ENCODE assay signal across 7 cellular contexts in the genomic region with DNA sequence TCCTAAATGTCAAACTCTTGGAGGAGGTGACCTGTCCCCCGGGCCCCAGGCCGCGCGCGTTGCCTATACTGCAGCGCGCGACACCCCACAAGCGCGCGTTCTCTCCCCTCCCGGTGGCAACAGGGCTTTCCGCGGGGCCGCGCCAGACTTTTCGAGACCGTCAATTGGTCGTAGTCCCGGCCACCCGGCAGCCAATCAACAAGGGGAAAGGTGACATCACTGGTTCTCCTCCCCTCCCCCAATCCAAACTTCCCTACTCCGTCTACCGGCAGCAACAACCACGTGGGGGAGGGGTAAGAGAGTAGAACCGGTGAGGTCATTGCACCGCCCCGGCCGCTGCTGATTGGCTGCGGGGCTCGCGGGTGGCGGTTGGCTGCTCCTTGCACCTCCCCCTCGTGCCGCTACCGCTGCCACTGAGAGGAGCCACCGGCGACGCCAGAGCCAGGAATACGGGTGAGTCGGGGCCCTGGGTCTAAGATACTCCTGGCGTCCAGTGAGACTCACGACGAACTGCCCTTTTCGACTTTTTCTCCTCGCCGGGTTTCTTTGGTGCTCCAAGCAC. TPM values are rescaled to one million over a fixed set of nuclear protein-coding genes. Genes with fewer than 3 reads are reported as not detected.
DNase-seq lines count a peak whose midpoint lies in the region; ATAC-seq, FAIRE-seq and TF ChIP-seq lines count a peak whose summit lies in the region.

No MANE protein-coding gene starts in this region.

- in situ Hi-C loops in GM12878 (cut with MboI), result no loop called here

- H3K4me2 ChIP-seq in GM12878 (ENCODE audit: control insufficient read depth, insufficient read depth), result peak overlapping the region; percentile 94

- TF ChIP-seq CTCF in GM12878 (IDR thresholded peaks at IDR 0.05 in 2 of 3, conservative IDR thresholded peaks at IDR 0.05 in 1 of 3; ENCODE audit: control insufficient read depth in 2 of 3, extremely low read depth in 1 of 3, insufficient read depth in 1 of 3, low read depth in 3 of 3, low read length in 3 of 3), result no peak

- H3K4me1 ChIP-seq in GM12878 (ENCODE audit: control insufficient read depth, insufficient read depth, low read length), result peaks cover 15% of the 10 kb centered on the region

- BruUV-seq in GM12878 (replicated peaks; lab: Mats Ljungman, UMichigan), result no TSS peak

- H3K36me3 ChIP-seq in GM12878 (ENCODE audit: control insufficient read depth in 2 of 2, insufficient read depth in 2 of 2, low read length in 1 of 2), result peaks cover 0 to 10% of the 10 kb centered on the region in 2 experiments; a peak in 3 of 4 replicates

- DNase-seq in NCI-H2029 treated with DMSO at 0.1 percent for 48 hours (lab: John Stamatoyannopoulos, UW), result peak; percentile 99
- peak; percentile 97 for DNase-seq in T1000 (lab: John Stamatoyannopoulos, UW)
- peak; percentile 98 for DNase-seq in GM12878 (ENCODE audit: low read depth, low spot score)
- peak; percentile 99 for DNase-seq in iPS DF 4.7 (ENCODE audit: extremely low read depth, low spot score)
- peak; percentile 99 for DNase-seq in sciatic nerve (ENCODE audit: low spot score)

- SMC1A ChIA-PET in GM12878 (lab: Charles Lee; ENCODE audit: uncharacterized antibody, unreplicated experiment), result interaction anchor here (1.2 kb wide), 1 partner anchor 25 kb away, joined by 3 read pairs; no protein-coding TSS in a partner anchor

- CTCF ChIA-PET in GM12878 (lab: Yijun Ruan, JAX), result interaction anchor here (0.7 to 1.4 kb wide), 2 partner anchors 24 to 154 kb away, joined by 3 read pairs; no protein-coding TSS in a partner anchor

- POLR2A ChIA-PET in GM12878 (lab: Charles Lee), result interaction anchor here (0.6 to 1.2 kb wide), 2 partner anchors 11 to 25 kb away, joined by 3 read pairs; a partner anchor contains a TSS

- no peaks in the 10 kb centered on the region for H4K20me1 ChIP-seq in GM12878 (ENCODE audit: control insufficient read depth, insufficient read depth)

- intact Hi-C loops in GM12878 (cut with micrococcal nuclease; ENCODE audit: unreplicated experiment), result loop anchor here (1.0 to 2.0 kb wide), 3 partner anchors 13 to 25 kb away; a partner anchor contains a TSS
- intact Hi-C loops in sciatic nerve (cut with DNase I), result no loop called here

- peak overlapping the region; percentile 100 for H3K27ac ChIP-seq in GM12878 (ENCODE audit: control insufficient read depth, insufficient read depth)

- peak; percentile 59 for ATAC-seq in GM18517 (IDR thresholded peaks at IDR 0.05; ENCODE audit: unreplicated experiment)
- peak; percentile 55 for ATAC-seq in HG03025 (IDR thresholded peaks at IDR 0.05; ENCODE audit: low FRiP score, unreplicated experiment)
- peak; percentile 77 for ATAC-seq in GM12878
- peak; percentile 92 for ATAC-seq in sciatic nerve

- H3K27me3 ChIP-seq in GM12878 (replicated peaks in 1 of 2; ENCODE audit: control insufficient read depth in 2 of 2, insufficient read depth in 2 of 2, low read length in 1 of 2), result no peaks in the 10 kb centered on the region

- H3K9me3 ChIP-seq in GM12878 (replicated peaks; ENCODE audit: control insufficient read depth, insufficient read depth, low read length), result no peaks in the 10 kb centered on the region

- TF ChIP-seq EP300 in GM12878 (IDR thresholded peaks at IDR 0.05; ENCODE audit: borderline replicate concordance in 1 of 2, control insufficient read depth in 1 of 2, low read depth in 2 of 2, low read length in 2 of 2), result peak; percentile 18 to 57; a peak in 2 of 4 replicates

- RAD21 ChIA-PET in GM12878 (lab: Charles Lee; ENCODE audit: unreplicated experiment), result interaction anchor here (1.0 kb wide), 1 partner anchor 11 kb away, joined by 3 read pairs; no protein-coding TSS in a partner anchor

- H3K4me3 ChIP-seq in GM12878, result peak overlapping the region; percentile 71; the same call in 1 of the 2 replicates

- peak overlapping the region; percentile 99 for H3K9ac ChIP-seq in GM12878 (ENCODE audit: control insufficient read depth, insufficient read depth, low read length)

- WGBS in GM12878 (ENCODE audit: insufficient coverage, insufficient replicate concordance, low lambda C conversion rate, missing lambda C conversion rate), result under 1% methylated on average over 44 of the region's 46 CpGs

- FAIRE-seq in GM12878 (lab: Jason Lieb, UNC), result no peak

- peak overlapping the region; percentile 100 for H2AFZ ChIP-seq in GM12878 (ENCODE audit: control insufficient read depth, low read depth, low read length)

- H3K79me2 ChIP-seq in GM12878 (ENCODE audit: control insufficient read depth, insufficient read depth, low read length), result peaks cover 27% of the 10 kb centered on the region

- TF ChIP-seq RAD21 in GM12878 (IDR thresholded peaks at IDR 0.05; ENCODE audit: insufficient read depth, low read depth, low read length), result no peak

- TF ChIP-seq POLR2A in GM12878 (IDR thresholded peaks at IDR 0.05; ENCODE audit: low read depth, low read length), result peak; percentile 72

RNA-seq across cellular contexts. Expression of a gene that starts 0.8 kb away (rescaled TPM):
- total RNA-seq in GM12878 (2013; cell fraction: nucleolus; rRNA removed), result 33.3 and 49.5 TPM in 2 replicates
- 8.0 and 9.5 TPM in 2 replicates for total RNA-seq in GM12878 (2014; rRNA removed)
- 4.3 and 6.5 TPM in 2 replicates for total RNA-seq in GM12878 (2014; rRNA removed; fragmentation: Illumina TruSeq; extraction: Trizol)
- total RNA-seq in GM12878 (2021), result 47.3 and 50.6 TPM in 2 replicates
- 9.5 TPM for polyA plus RNA-seq in GM12878 (2011; ENCODE audit: low read depth)
- polyA plus RNA-seq in GM12878 (2011; rRNA removed), result 2.4 and 3.8 TPM in 2 replicates
- polyA plus RNA-seq in GM12878 (2011; cell fraction: cytosol; rRNA removed), result 6.7 and 9.9 TPM in 2 replicates
- polyA plus RNA-seq in GM12878 (2011; cell fraction: nucleus; rRNA removed), result 76.7 and 94.7 TPM in 2 replicates
- 29.1 and 30.8 TPM in 2 replicates for polyA plus RNA-seq in GM12878 (2012)
- 1.7 and 7.4 TPM in 2 replicates for polyA plus RNA-seq in GM12878 (2014; fragmentation: Illumina TruSeq; extraction: Trizol)
- under 1 TPM; 0.18 to 0.24 TPM for polyA plus RNA-seq in GM12878 (2014; fragmentation: Nextera tagmentation; extraction: Ambion mirVana)
- polyA plus RNA-seq in GM12878 (2014; rRNA removed), result 24.0 and 27.7 TPM in 2 replicates
- polyA plus RNA-seq in GM12878 (2016; fragmentation: Nextera tagmentation; extraction: Ambion mirVana), result 1 to 10 TPM; 6.9 to 8.1 TPM
- polyA minus RNA-seq in GM12878 (2011; rRNA and poly(A)+ RNA removed), result 2.1 and 9.8 TPM in 2 replicates
- 10.2 and 11.2 TPM in 2 replicates for polyA minus RNA-seq in GM12878 (2011; cell fraction: cytosol; rRNA and poly(A)+ RNA removed)
- polyA minus RNA-seq in GM12878 (2011; cell fraction: nucleus; rRNA and poly(A)+ RNA removed), result 13.1 and 24.6 TPM in 2 replicates
- total RNA-seq in sciatic nerve, result 92.1 TPM

RNA-seq across cellular contexts. Expression of a gene that starts 13.3 kb away (rescaled TPM):
- total RNA-seq in GM12878 (2013; cell fraction: nucleolus; rRNA removed), result 29.9 and 31.1 TPM in 2 replicates
- total RNA-seq in GM12878 (2014; rRNA removed), result 15.9 and 22.2 TPM in 2 replicates
- total RNA-seq in GM12878 (2014; rRNA removed; fragmentation: Illumina TruSeq; extraction: Trizol), result 12.1 and 12.8 TPM in 2 replicates
- total RNA-seq in GM12878 (2021), result 51.8 and 56.3 TPM in 2 replicates
- polyA plus RNA-seq in GM12878 (2011; ENCODE audit: low read depth), result 3.6 TPM
- polyA plus RNA-seq in GM12878 (2011; rRNA removed), result 15.1 and 34.5 TPM in 2 replicates
- polyA plus RNA-seq in GM12878 (2011; cell fraction: cytosol; rRNA removed), result 23.3 and 39.9 TPM in 2 replicates
- polyA plus RNA-seq in GM12878 (2011; cell fraction: nucleus; rRNA removed), result 164 and 188 TPM in 2 replicates
- 21.7 and 22.0 TPM in 2 replicates for polyA plus RNA-seq in GM12878 (2012)
- polyA plus RNA-seq in GM12878 (2014; fragmentation: Illumina TruSeq; extraction: Trizol), result 4.9 and 17.8 TPM in 2 replicates
- under 1 TPM; 0.02 to 0.04 TPM for polyA plus RNA-seq in GM12878 (2014; fragmentation: Nextera tagmentation; extraction: Ambion mirVana)
- polyA plus RNA-seq in GM12878 (2014; rRNA removed), result 33.0 and 40.2 TPM in 2 replicates
- 1 to 10 TPM; 8.3 to 8.9 TPM for polyA plus RNA-seq in GM12878 (2016; fragmentation: Nextera tagmentation; extraction: Ambion mirVana)
- polyA minus RNA-seq in GM12878 (2011; rRNA and poly(A)+ RNA removed), result 27.0 and 49.3 TPM in 2 replicates
- 19.8 and 25.4 TPM in 2 replicates for polyA minus RNA-seq in GM12878 (2011; cell fraction: cytosol; rRNA and poly(A)+ RNA removed)
- polyA minus RNA-seq in GM12878 (2011; cell fraction: nucleus; rRNA and poly(A)+ RNA removed), result 34.6 and 45.5 TPM in 2 replicates
- 90.7 TPM for total RNA-seq in sciatic nerve

RNA-seq across cellular contexts. Expression of a gene that starts 25.8 kb away (rescaled TPM):
- 7.7 and 11.1 TPM in 2 replicates for total RNA-seq in GM12878 (2013; cell fraction: nucleolus; rRNA removed)
- 11.5 and 15.0 TPM in 2 replicates for total RNA-seq in GM12878 (2014; rRNA removed)
- total RNA-seq in GM12878 (2014; rRNA removed; fragmentation: Illumina TruSeq; extraction: Trizol), result 15.3 and 15.8 TPM in 2 replicates
- total RNA-seq in GM12878 (2021), result 35.6 and 38.6 TPM in 2 replicates
- 12.6 TPM for polyA plus RNA-seq in GM12878 (2011; ENCODE audit: low read depth)
- 17.5 and 41.3 TPM in 2 replicates for polyA plus RNA-seq in GM12878 (2011; rRNA removed)
- 44.7 and 48.5 TPM in 2 replicates for polyA plus RNA-seq in GM12878 (2011; cell fraction: cytosol; rRNA removed)
- polyA plus RNA-seq in GM12878 (2011; cell fraction: nucleus; rRNA removed), result 32.0 and 39.9 TPM in 2 replicates
- 24.5 and 27.4 TPM in 2 replicates for polyA plus RNA-seq in GM12878 (2012)
- 35.2 and 47.9 TPM in 2 replicates for polyA plus RNA-seq in GM12878 (2014; fragmentation: Illumina TruSeq; extraction: Trizol)
- 1 to 10 TPM in 1 of 2 experiments, under 1 TPM in 1; 1.00 to 1.2 TPM for polyA plus RNA-seq in GM12878 (2014; fragmentation: Nextera tagmentation; extraction: Ambion mirVana)
- 40.9 and 48.8 TPM in 2 replicates for polyA plus RNA-seq in GM12878 (2014; rRNA removed)
- 10 to 100 TPM in 1 of 2 experiments, 1 to 10 TPM in 1; 3.8 to 11.4 TPM for polyA plus RNA-seq in GM12878 (2016; fragmentation: Nextera tagmentation; extraction: Ambion mirVana)
- 18.6 and 31.7 TPM in 2 replicates for polyA minus RNA-seq in GM12878 (2011; rRNA and poly(A)+ RNA removed)
- polyA minus RNA-seq in GM12878 (2011; cell fraction: cytosol; rRNA and poly(A)+ RNA removed), result 14.7 and 17.7 TPM in 2 replicates
- 4.2 and 6.6 TPM in 2 replicates for polyA minus RNA-seq in GM12878 (2011; cell fraction: nucleus; rRNA and poly(A)+ RNA removed)
- total RNA-seq in sciatic nerve, result 29.2 TPM

RNA-seq across cellular contexts. Expression of a gene that starts 33.7 kb away (rescaled TPM):
- total RNA-seq in GM12878 (2013; cell fraction: nucleolus; rRNA removed), result 0.19 TPM in 1 of 2 replicates, not detected in the other
- total RNA-seq in GM12878 (2014; rRNA removed), result 0.73 and 0.82 TPM in 2 replicates
- 0.18 and 0.31 TPM in 2 replicates for total RNA-seq in GM12878 (2014; rRNA removed; fragmentation: Illumina TruSeq; extraction: Trizol)
- total RNA-seq in GM12878 (2021), result 0.80 and 1.4 TPM in 2 replicates
- polyA plus RNA-seq in GM12878 (2011; ENCODE audit: low read depth), result 0.29 TPM
- polyA plus RNA-seq in GM12878 (2011; rRNA removed), result 0.15 TPM in 1 of 2 replicates, not detected in the other
- 0.50 and 0.55 TPM in 2 replicates for polyA plus RNA-seq in GM12878 (2011; cell fraction: cytosol; rRNA removed)
- polyA plus RNA-seq in GM12878 (2011; cell fraction: nucleus; rRNA removed), result 0.38 and 0.43 TPM in 2 replicates
- 0.38 and 0.49 TPM in 2 replicates for polyA plus RNA-seq in GM12878 (2012)
- polyA plus RNA-seq in GM12878 (2014; fragmentation: Illumina TruSeq; extraction: Trizol), result 0.11 and 0.43 TPM in 2 replicates
- under 1 TPM in 1 of 2 experiments, not detected in 1; 0.09 TPM for polyA plus RNA-seq in GM12878 (2014; fragmentation: Nextera tagmentation; extraction: Ambion mirVana)
- polyA plus RNA-seq in GM12878 (2014; rRNA removed), result 0.81 and 1.7 TPM in 2 replicates
- 1 to 10 TPM; 1.1 to 1.7 TPM for polyA plus RNA-seq in GM12878 (2016; fragmentation: Nextera tagmentation; extraction: Ambion mirVana)
- 0.21 and 0.37 TPM in 2 replicates for polyA minus RNA-seq in GM12878 (2011; rRNA and poly(A)+ RNA removed)
- not detected in 2 replicates for polyA minus RNA-seq in GM12878 (2011; cell fraction: cytosol; rRNA and poly(A)+ RNA removed)
- not detected in 2 replicates for polyA minus RNA-seq in GM12878 (2011; cell fraction: nucleus; rRNA and poly(A)+ RNA removed)
- total RNA-seq in sciatic nerve, result 0.45 TPM

RNA-seq across cellular contexts. Expression of a gene that starts 34.2 kb away (rescaled TPM):
- 5.1 and 6.4 TPM in 2 replicates for total RNA-seq in GM12878 (2013; cell fraction: nucleolus; rRNA removed)
- total RNA-seq in GM12878 (2014; rRNA removed) (57.7 and 78.6 TPM in 2 replicates), GM12878 (2014; rRNA removed; fragmentation: Illumina TruSeq; extraction: Trizol) (32.0 and 41.3 TPM in 2 replicates), GM12878 (2021) (68.8 and 72.9 TPM in 2 replicates), sciatic nerve (7.4 TPM)
- 20.5 TPM for polyA plus RNA-seq in GM12878 (2011; ENCODE audit: low read depth)
- polyA plus RNA-seq in GM12878 (2011; rRNA removed) (8.8 and 30.5 TPM in 2 replicates), GM12878 (2014; fragmentation: Illumina TruSeq; extraction: Trizol) (15.2 and 46.6 TPM in 2 replicates), GM12878 (2014; fragmentation: Nextera tagmentation; extraction: Ambion mirVana) (10 to 100 TPM in 1 of 2 experiments, 1 to 10 TPM in 1; 6.2 to 23.1 TPM), GM12878 (2014; rRNA removed) (56.1 and 66.2 TPM in 2 replicates), GM12878 (2016; fragmentation: Nextera tagmentation; extraction: Ambion mirVana) (10 to 100 TPM; 77.7 to 79.6 TPM)
- polyA plus RNA-seq in GM12878 (2011; cell fraction: cytosol; rRNA removed), result 57.1 and 73.1 TPM in 2 replicates
- polyA plus RNA-seq in GM12878 (2011; cell fraction: nucleus; rRNA removed), result 43.1 and 44.9 TPM in 2 replicates
- 29.8 and 33.2 TPM in 2 replicates for polyA plus RNA-seq in GM12878 (2012)
- polyA minus RNA-seq in GM12878 (2011; rRNA and poly(A)+ RNA removed), result 18.4 and 30.6 TPM in 2 replicates
- 14.2 and 19.0 TPM in 2 replicates for polyA minus RNA-seq in GM12878 (2011; cell fraction: cytosol; rRNA and poly(A)+ RNA removed)
- polyA minus RNA-seq in GM12878 (2011; cell fraction: nucleus; rRNA and poly(A)+ RNA removed), result 8.0 and 13.3 TPM in 2 replicates

Comparison
In these comparisons a context has a peak if more than half of its experiments do, and no peak if none do; other contexts are left out.
1. Peak in every context shown above with its lines: DNase-seq, ATAC-seq, H3K4me3 ChIP-seq and H3K27ac ChIP-seq.